ENCODE assay signal across 1 cellular context in the genomic region with DNA sequence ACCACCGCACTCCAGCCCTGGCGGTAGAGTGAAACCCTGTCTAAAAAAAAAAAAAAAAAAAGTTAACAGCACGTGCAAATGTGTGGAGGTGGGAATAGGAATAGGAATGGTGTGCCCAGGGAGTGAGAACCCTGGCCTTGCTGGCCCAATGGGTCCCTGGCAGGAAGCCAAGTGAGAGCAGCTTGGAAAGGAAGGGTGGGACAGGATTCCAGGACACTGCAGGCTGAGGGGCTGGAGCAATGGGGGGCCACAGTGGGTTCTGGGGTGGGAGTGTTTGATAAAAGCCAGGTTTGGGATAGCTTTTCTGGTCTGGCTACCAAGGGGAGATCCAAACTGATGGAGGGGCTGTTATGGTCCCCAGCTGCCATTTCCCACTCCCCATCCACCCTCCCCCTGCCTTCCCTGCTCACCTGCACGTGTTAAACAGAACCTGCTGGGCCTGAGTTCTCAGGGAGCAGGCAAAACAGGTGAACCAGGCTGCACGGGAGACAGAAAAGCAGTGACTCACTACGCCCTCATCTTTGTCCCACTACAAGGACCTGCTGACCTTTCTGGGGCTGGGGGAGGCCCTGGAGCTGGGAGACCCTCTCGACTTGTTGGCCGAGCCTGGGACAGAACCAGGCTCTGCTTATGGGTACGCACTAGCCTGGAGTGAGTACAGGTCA.
TF ChIP-seq lines count a peak whose summit lies in the region.

No MANE protein-coding gene starts in this region.

TF ChIP-seq in K562, 482 proteins besides CTCF, POLR2A, EP300 and RAD21:
- TF ChIP-seq NFIC (IDR thresholded peaks at IDR 0.05), result peak; percentile 78
- TF ChIP-seq SMARCC2 (IDR thresholded peaks at IDR 0.05; ENCODE audit: low read depth), result no peak
